In the genomic region with DNA sequence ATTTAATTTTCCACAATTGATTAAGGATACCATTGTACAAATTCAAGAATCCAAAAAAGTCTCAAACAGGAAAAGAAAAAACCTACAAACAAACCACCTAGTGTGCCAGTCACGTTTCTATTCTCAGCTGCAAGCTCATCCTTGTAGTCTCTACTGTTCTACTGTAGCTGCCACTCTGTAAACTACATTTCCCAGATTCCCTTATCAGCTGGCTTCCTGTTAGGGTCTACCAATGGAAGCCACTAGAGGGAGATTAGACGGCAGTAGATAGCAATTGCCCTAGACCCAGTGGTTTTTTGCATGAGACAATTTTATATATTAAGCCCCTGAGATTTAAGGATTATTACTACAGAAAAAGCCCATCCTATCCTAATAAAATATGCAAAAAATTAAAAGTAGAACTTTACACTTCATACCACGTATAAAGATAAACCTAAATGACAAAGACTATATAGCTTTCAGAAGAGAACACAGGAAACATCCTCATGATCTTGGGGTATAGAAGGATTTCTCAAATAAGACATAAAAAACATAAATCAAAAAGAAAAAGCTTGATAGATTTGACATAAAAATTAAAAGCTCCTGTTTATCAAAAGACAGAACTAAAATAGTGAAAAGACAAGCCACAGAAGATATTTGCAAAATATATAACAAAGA, we compare ENCODE assay signal across 8 cellular contexts. TPM values are rescaled to one million over a fixed set of nuclear protein-coding genes. Genes with fewer than 3 reads are reported as not detected.
DNase-seq lines count a peak whose midpoint lies in the region; ATAC-seq and TF ChIP-seq lines count a peak whose summit lies in the region.

No MANE protein-coding gene starts in this region.

- no peaks in the 10 kb centered on the region for H3K36me3 Mint-ChIP-seq in activated naive CD8-positive, alpha-beta T cell treated with anti-CD3 and anti-CD28 coated beads, Interleukin-2, amount 10 ng/mL, durations not matched to agents 7 days and 5 days
- no peaks in the 10 kb centered on the region for H3K36me3 Mint-ChIP-seq in activated naive CD8-positive, alpha-beta T cell treated with anti-CD3 and anti-CD28 coated beads for 36 hours

- intact Hi-C loops in PC-9 (cut with micrococcal nuclease; ENCODE audit: unreplicated experiment), result no loop called here
- intact Hi-C loops in colonic mucosa (cut with DNase I), result no loop called here

- H3K4me3 Mint-ChIP-seq in activated naive CD8-positive, alpha-beta T cell treated with anti-CD3 and anti-CD28 coated beads, Interleukin-2, amount 10 ng/mL, durations not matched to agents 7 days and 5 days, result no peak overlapping the region
- no peak overlapping the region for H3K4me3 Mint-ChIP-seq in activated naive CD8-positive, alpha-beta T cell treated with anti-CD3 and anti-CD28 coated beads for 36 hours

- H3K27me3 Mint-ChIP-seq in activated naive CD8-positive, alpha-beta T cell treated with anti-CD3 and anti-CD28 coated beads, Interleukin-2, amount 10 ng/mL, durations not matched to agents 7 days and 5 days, result peaks cover 3% of the 10 kb centered on the region
- H3K27me3 Mint-ChIP-seq in activated naive CD8-positive, alpha-beta T cell treated with anti-CD3 and anti-CD28 coated beads for 36 hours, result peaks cover 20% of the 10 kb centered on the region

- H3K4me1 ChIP-seq in PC-9 (replicated peaks; ENCODE audit: insufficient read depth) (no peaks in the 10 kb centered on the region), colonic mucosa (no peaks in the 10 kb centered on the region), lung (ENCODE audit: control insufficient read depth in 2 of 2, insufficient read depth in 2 of 2, low read length in 2 of 2) (no peaks in the 10 kb centered on the region)

- no peaks in the 10 kb centered on the region for H4K20me1 ChIP-seq in PC-9 (ENCODE audit: insufficient read depth)

- 8 to 11% methylated on average over 3 of the region's 3 CpGs for WGBS in lung, 2 donors

- peak; percentile 61 for TF ChIP-seq CTCF in LNCAP (IDR thresholded peaks at IDR 0.05)
- TF ChIP-seq CTCF in PC-9 (conservative IDR thresholded peaks at IDR 0.05), result peak; percentile 81
- peak; percentile 59 for TF ChIP-seq CTCF in colonic mucosa (IDR thresholded peaks at IDR 0.05)
- peak; percentile 40 for TF ChIP-seq CTCF in lung (IDR thresholded peaks at IDR 0.05; ENCODE audit: control extremely low read depth, extremely low read depth)

- POLR2A ChIA-PET in activated naive CD8-positive, alpha-beta T cell treated with anti-CD3 and anti-CD28 coated beads, Interleukin-2, amount 10 ng/mL, durations not matched to agents 7 days and 5 days (lab: Charles Lee), result no interaction called here
- POLR2A ChIA-PET in PC-9 (lab: Charles Lee; ENCODE audit: unreplicated experiment), result interaction anchor here (0.5 to 0.7 kb wide), 2 partner anchors 26 to 125 kb away, joined by 4 to 17 read pairs; no protein-coding TSS in a partner anchor

- ATAC-seq in activated naive CD8-positive, alpha-beta T cell treated with anti-CD3 and anti-CD28 coated beads, Interleukin-2, amount 10 ng/mL, durations not matched to agents 7 days and 5 days (ENCODE audit: low read depth), result peak; percentile 96
- no peak for ATAC-seq in lung (ENCODE audit: insufficient read depth, low FRiP score)

- H3K27ac Mint-ChIP-seq in activated naive CD8-positive, alpha-beta T cell treated with anti-CD3 and anti-CD28 coated beads, Interleukin-2, amount 10 ng/mL, durations not matched to agents 7 days and 5 days, result no peak overlapping the region
- no peak overlapping the region for H3K27ac Mint-ChIP-seq in activated naive CD8-positive, alpha-beta T cell treated with anti-CD3 and anti-CD28 coated beads for 36 hours

- H3K9ac ChIP-seq in colonic mucosa (ENCODE audit: low read depth in 2 of 2, low read length in 2 of 2), result no peak overlapping the region

- H3K27ac ChIP-seq in PC-9, result no peak overlapping the region
- no peak overlapping the region for H3K27ac ChIP-seq in colonic mucosa
- no peak overlapping the region for H3K27ac ChIP-seq in lung (ENCODE audit: low read depth in 1 of 2, low read length in 1 of 2)

- no peaks in the 10 kb centered on the region for H3K9me2 ChIP-seq in PC-9 (ENCODE audit: insufficient read depth)

- H3K4me1 Mint-ChIP-seq in activated naive CD8-positive, alpha-beta T cell treated with anti-CD3 and anti-CD28 coated beads, Interleukin-2, amount 10 ng/mL, durations not matched to agents 7 days and 5 days, result peaks cover 5% of the 10 kb centered on the region
- peaks cover 8% of the 10 kb centered on the region for H3K4me1 Mint-ChIP-seq in activated naive CD8-positive, alpha-beta T cell treated with anti-CD3 and anti-CD28 coated beads for 36 hours

- CTCF ChIA-PET in PC-9 (lab: Charles Lee), result interaction anchor here (0.5 to 0.6 kb wide), 2 partner anchors 133 to 554 kb away, joined by 3 to 4 read pairs; no protein-coding TSS in a partner anchor

- H3K4me2 ChIP-seq in PC-9, result no peak overlapping the region

- DNase-seq in activated naive CD8-positive, alpha-beta T cell treated with anti-CD3 and anti-CD28 coated beads, Interleukin-2, amount 10 ng/mL, durations not matched to agents 7 days and 5 days, result no peak
- DNase-seq in activated naive CD8-positive, alpha-beta T cell treated with anti-CD3 and anti-CD28 coated beads for 36 hours, result no peak
- DNase-seq in H4 (ENCODE audit: low spot score), result peak; percentile 78
- DNase-seq in PC-9, result peak; percentile 11 to 57
- DNase-seq in colonic mucosa, result no peak
- DNase-seq in lung (ENCODE audit: low spot score), result no peak
- no peak for DNase-seq in T-helper 9 cell

- no peaks in the 10 kb centered on the region for H3K9me3 Mint-ChIP-seq in activated naive CD8-positive, alpha-beta T cell treated with anti-CD3 and anti-CD28 coated beads, Interleukin-2, amount 10 ng/mL, durations not matched to agents 7 days and 5 days
- no peaks in the 10 kb centered on the region for H3K9me3 Mint-ChIP-seq in activated naive CD8-positive, alpha-beta T cell treated with anti-CD3 and anti-CD28 coated beads for 36 hours

- no peaks in the 10 kb centered on the region for H3F3A ChIP-seq in PC-9 (ENCODE audit: insufficient read depth, low read depth)

- H3K4me3 ChIP-seq in PC-9 (no peak overlapping the region), colonic mucosa (no peak overlapping the region), lung (no peak overlapping the region)

- H2AFZ ChIP-seq in PC-9, result no peak overlapping the region

- H3K36me3 ChIP-seq in PC-9 (ENCODE audit: low read depth), result no peaks in the 10 kb centered on the region
- H3K36me3 ChIP-seq in colonic mucosa, result no peaks in the 10 kb centered on the region
- peaks cover 15 to 20% of the 10 kb centered on the region in 2 donors for H3K36me3 ChIP-seq in lung (ENCODE audit: control insufficient read depth in 2 of 2, insufficient read depth in 2 of 2, low read length in 2 of 2)

- no peaks in the 10 kb centered on the region for H3K9me3 ChIP-seq in PC-9 (ENCODE audit: insufficient read depth, low read depth)
- no peaks in the 10 kb centered on the region for H3K9me3 ChIP-seq in colonic mucosa
- no peaks in the 10 kb centered on the region for H3K9me3 ChIP-seq in lung (ENCODE audit: control insufficient read depth in 2 of 2, insufficient read depth in 1 of 2, low read length in 1 of 2)

- BruUV-seq in PC-9 (replicated peaks; lab: Mats Ljungman, UMichigan), result no TSS peak

- H3K27me3 ChIP-seq in PC-9 (ENCODE audit: insufficient read depth, low read depth), result no peaks in the 10 kb centered on the region
- H3K27me3 ChIP-seq in colonic mucosa, result no peaks in the 10 kb centered on the region
- no peaks in the 10 kb centered on the region for H3K27me3 ChIP-seq in lung (ENCODE audit: control insufficient read depth, insufficient read depth)

- H3K79me2 ChIP-seq in PC-9 (ENCODE audit: low read depth), result no peaks in the 10 kb centered on the region

RNA-seq across cellular contexts. Expression of a gene that starts 37.4 kb away (rescaled TPM):
- total RNA-seq in activated naive CD8-positive, alpha-beta T cell treated with anti-CD3 and anti-CD28 coated beads, Interleukin-2, amount 10 ng/mL, durations not matched to agents 7 days and 5 days, result 10 to 100 TPM; 10.1 to 10.7 TPM
- total RNA-seq in activated naive CD8-positive, alpha-beta T cell treated with anti-CD3 and anti-CD28 coated beads for 36 hours, result 1 to 10 TPM; 8.1 to 8.7 TPM
- 83.5 and 85.5 TPM in 2 replicates for total RNA-seq in H4 (2014; rRNA removed; shearing (Covaris generic))
- 21.7 and 24.0 TPM in 2 replicates for total RNA-seq in PC-9 (2021)
- 10 to 100 TPM; 53.7 to 79.6 TPM for total RNA-seq in colonic mucosa
- 10 to 100 TPM; 37.8 to 62.3 TPM for total RNA-seq in lung
- polyA plus RNA-seq in lung, result 10 to 100 TPM; 20.3 to 36.5 TPM

Comparison
In these comparisons a context has a peak if more than half of its experiments do, and no peak if none do; other contexts are left out.
1. DNase-seq: peak in H4 (single experiment) and PC-9 (2 of 2); none in activated naive CD8-positive, alpha-beta T cell treated with anti-CD3 and anti-CD28 coated beads, Interleukin-2, amount 10 ng/mL, durations not matched to agents 7 days and 5 days (single experiment), activated naive CD8-positive, alpha-beta T cell treated with anti-CD3 and anti-CD28 coated beads for 36 hours (single experiment), colonic mucosa (single experiment), lung (single experiment) and T-helper 9 cell (single experiment).
2. Peak in every context shown above with its lines, with median percentiles within 50 percentile points of each other: CTCF ChIP-seq.